Comparison of ENCODE assay signal across 8 cellular contexts in the genomic region with DNA sequence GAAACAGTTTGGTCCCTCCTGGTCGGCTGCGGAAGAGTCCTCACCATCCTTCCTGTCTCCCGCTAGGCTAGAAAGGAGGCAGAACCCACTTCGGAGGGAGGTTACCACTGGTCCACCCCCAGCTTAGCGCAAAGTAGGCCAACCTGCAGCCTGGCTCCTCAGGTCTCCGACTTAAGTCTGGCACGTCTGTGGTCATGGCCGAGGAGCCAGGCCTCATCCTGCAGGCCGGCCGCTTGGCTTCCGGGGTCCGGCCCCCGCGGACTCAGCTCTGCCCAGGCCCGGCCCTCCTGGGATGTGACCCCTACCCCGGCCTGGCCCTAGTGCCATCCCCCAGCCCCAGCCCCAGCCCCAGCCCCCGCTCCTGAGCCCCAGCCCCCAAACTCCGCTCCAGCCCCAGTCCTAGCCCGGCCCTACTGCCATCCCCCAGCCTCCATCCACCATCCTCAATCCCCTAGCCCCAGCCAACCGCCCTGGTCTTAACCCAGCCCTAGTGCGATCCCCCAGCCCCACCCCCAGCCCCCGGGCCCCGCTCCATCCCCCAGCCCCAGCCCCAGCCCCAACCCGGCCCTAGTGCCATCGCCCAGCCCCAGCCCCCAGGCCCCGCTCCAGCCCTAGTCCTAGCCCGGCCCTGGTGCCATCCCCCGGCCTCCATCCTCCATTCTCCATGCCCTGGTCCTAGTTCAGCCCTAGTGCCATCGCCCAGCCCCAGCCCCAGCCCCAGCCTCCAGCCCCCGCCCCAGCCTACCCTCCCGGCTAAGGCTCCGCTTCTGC. TPM values are rescaled to one million over a fixed set of nuclear protein-coding genes. Genes with fewer than 3 reads are reported as not detected.
A peak's percentile ranks its signal among the peaks of the same experiment; 100 is the strongest.
DNase-seq lines count a peak whose midpoint lies in the region; ATAC-seq and TF ChIP-seq lines count a peak whose summit lies in the region.

No MANE protein-coding gene starts in this region.

- H3K9me2 ChIP-seq in SU-DHL-6 (replicated peaks; ENCODE audit: insufficient read depth, low read length): no peaks in the 10 kb centered on the region

- H2AFZ ChIP-seq in DND-41 (ENCODE audit: low read depth, low read length) (peak overlapping the region; percentile 91), SU-DHL-6 (ENCODE audit: low read depth, low read length, severe bottlenecking) (peak overlapping the region; percentile 78)

- H3K4me2 ChIP-seq in DND-41 (ENCODE audit: insufficient read depth, low read length) (peak overlapping the region; percentile 94), SU-DHL-6 (ENCODE audit: low read depth, low read length, poor library complexity, severe bottlenecking) (peak overlapping the region; percentile 87)

- H3K27ac ChIP-seq in DND-41 (ENCODE audit: low read length): peak overlapping the region; percentile 89
- H3K27ac ChIP-seq in SU-DHL-6 (ENCODE audit: low read depth, low read length): peak overlapping the region; percentile 62

- H4K20me1 ChIP-seq in DND-41 (ENCODE audit: insufficient read depth, low read length): peaks cover 17% of the 10 kb centered on the region
- H4K20me1 ChIP-seq in SU-DHL-6 (ENCODE audit: low read depth, low read length): no peaks in the 10 kb centered on the region

- peaks cover 12% of the 10 kb centered on the region; the same call in 1 of the 2 replicates for H3F3A ChIP-seq in SU-DHL-6 (ENCODE audit: insufficient read depth)

- H3K4me3 Mint-ChIP-seq in naive B cell: peak overlapping the region; percentile 88 to 94 (median 90)

- H3K4me3 ChIP-seq in DND-41 (ENCODE audit: low read depth in 1 of 2, low read length in 2 of 2) (peak overlapping the region; percentile 62 to 97), SU-DHL-6 (ENCODE audit: insufficient read depth, low read length, poor library complexity, severe bottlenecking) (peak overlapping the region; percentile 94)

- H3K9ac ChIP-seq in DND-41 (ENCODE audit: low read depth, low read length) (peak overlapping the region; percentile 82), SU-DHL-6 (ENCODE audit: low read length) (peak overlapping the region; percentile 93)

- peaks cover 15% of the 10 kb centered on the region for H3K4me1 ChIP-seq in DND-41 (ENCODE audit: insufficient read depth, low read length)

- H3K79me2 ChIP-seq in DND-41 (ENCODE audit: insufficient read depth, low read length) (peaks cover 34% of the 10 kb centered on the region), SU-DHL-6 (ENCODE audit: insufficient read depth, low read length) (peaks cover 15% of the 10 kb centered on the region)

- peak; percentile 60 for ATAC-seq in DND-41 (ENCODE audit: insufficient read depth, low read depth)
- ATAC-seq in HG02943 (IDR thresholded peaks at IDR 0.05; ENCODE audit: low read depth, unreplicated experiment): peak; percentile 7
- ATAC-seq in naive B cell (ENCODE audit: low read depth in 2 of 2): peak in 1 of 2 donors; percentile 15

- no peaks in the 10 kb centered on the region for H3K9me3 Mint-ChIP-seq in naive B cell

- H3K9me3 ChIP-seq in DND-41 (ENCODE audit: insufficient read depth, low read length, severe bottlenecking): no peaks in the 10 kb centered on the region
- no peaks in the 10 kb centered on the region for H3K9me3 ChIP-seq in SU-DHL-6 (ENCODE audit: insufficient read depth, low read length)

- DNase-seq in DND-41 (peak; percentile 58), erythroblast (lab: John Stamatoyannopoulos, UW) (peak; percentile 54 to 55), naive B cell (no peak), NCI-H1694 treated with DMSO at 0.1 percent for 48 hours (lab: John Stamatoyannopoulos, UW) (no peak), medulla oblongata (ENCODE audit: extremely low spot score) (no peak), epidermal melanocyte (ENCODE audit: insufficient read length, low spot score) (no peak)

- H3K36me3 ChIP-seq in DND-41 (ENCODE audit: insufficient read depth, low read length) (peaks cover 49% of the 10 kb centered on the region), SU-DHL-6 (ENCODE audit: low read length) (no peaks in the 10 kb centered on the region)

- TF ChIP-seq POLR2A in erythroblast (IDR thresholded peaks at IDR 0.05; ENCODE audit: low read length): no peak

- H3K27ac Mint-ChIP-seq in naive B cell: peak overlapping the region in 5 of 6 donors; percentile 44 to 91 (median 74)

- no peak for TF ChIP-seq CTCF in DND-41 (IDR thresholded peaks at IDR 0.05; ENCODE audit: borderline replicate concordance, extremely low read depth, low read length, poor library complexity, severe bottlenecking)
- no peak for TF ChIP-seq CTCF in SU-DHL-6 (IDR thresholded peaks at IDR 0.05; ENCODE audit: insufficient read depth, low read length, poor library complexity, severe bottlenecking)

- no peaks in the 10 kb centered on the region for H3K27me3 Mint-ChIP-seq in naive B cell

- H3K36me3 Mint-ChIP-seq in naive B cell: peaks cover 0 to 8% of the 10 kb centered on the region in 2 donors

- H3K4me1 Mint-ChIP-seq in naive B cell: peaks cover 3 to 16% (median 10%) of the 10 kb centered on the region in 3 donors

- H3K27me3 ChIP-seq in DND-41 (ENCODE audit: insufficient read depth, low read length, poor library complexity): no peaks in the 10 kb centered on the region
- H3K27me3 ChIP-seq in SU-DHL-6 (ENCODE audit: low read length): no peaks in the 10 kb centered on the region

RNA-seq across cellular contexts. Expression of a gene that starts 0.6 kb away (rescaled TPM):
- polyA plus RNA-seq in naive B cell (ENCODE audit: low read depth in 6 of 6): 10 to 100 TPM; 47.1 to 70.0 (median 62.7) TPM

RNA-seq across cellular contexts. Expression of a gene that starts 11.7 kb away (rescaled TPM):
- polyA plus RNA-seq in naive B cell (ENCODE audit: low read depth in 6 of 6): 100 to 1,000 TPM; 100 to 148 (median 120) TPM

RNA-seq across cellular contexts. Expression of a gene that starts 11.9 kb away (rescaled TPM):
- polyA plus RNA-seq in naive B cell (ENCODE audit: low read depth in 6 of 6): 10 to 100 TPM; 12.7 to 23.9 (median 14.9) TPM

RNA-seq across cellular contexts. Expression of a gene that starts 20.4 kb away (rescaled TPM):
- polyA plus RNA-seq in naive B cell (ENCODE audit: low read depth in 6 of 6): 10 to 100 TPM in 4 of 6 donors, 1 to 10 TPM in 2; 8.2 to 26.0 (median 12.3) TPM

Comparison
In these comparisons a context has a peak if more than half of its experiments do, and no peak if none do; other contexts are left out.
1. DNase-seq: peak in DND-41 (single experiment) and erythroblast (2 of 2); none in naive B cell (single experiment), NCI-H1694 treated with DMSO at 0.1 percent for 48 hours (single experiment), medulla oblongata (single experiment) and epidermal melanocyte (single experiment).